ENCODE assay signal across 1 cellular context in genomic region chr12:53053223-53054111, GRCh38.
A peak's percentile ranks its signal among the peaks of the same experiment; 100 is the strongest.
TF ChIP-seq lines count a peak whose summit lies in the region.

No MANE protein-coding gene starts in this region.

TF ChIP-seq in HepG2, 621 proteins besides CTCF, POLR2A, EP300 and RAD21 (continued from another document and continues in another):
- TF ChIP-seq RXRB (CRISPR knock-in tag; IDR thresholded peaks at IDR 0.05; ENCODE audit: borderline replicate concordance), result 0 out of 2 replicates have a peak, but pooled peaks have one; percentile 35
- TF ChIP-seq ZNF367 (CRISPR knock-in tag; IDR thresholded peaks at IDR 0.05; ENCODE audit: borderline replicate concordance), result no peak
- no peak for TF ChIP-seq NFE2 (CRISPR knock-in tag; IDR thresholded peaks at IDR 0.05)
- no peak for TF ChIP-seq XBP1 (CRISPR knock-in tag; IDR thresholded peaks at IDR 0.05)
- TF ChIP-seq ZNF776 (CRISPR knock-in tag; IDR thresholded peaks at IDR 0.05), result no peak; the same call in 1 of the 2 replicates
- no peak for TF ChIP-seq RFX5 (IDR thresholded peaks at IDR 0.05; ENCODE audit: low read depth, low read length)
- TF ChIP-seq THAP8 (CRISPR knock-in tag; IDR thresholded peaks at IDR 0.05; ENCODE audit: borderline replicate concordance), result no peak
- no peak for TF ChIP-seq ZNF317 (CRISPR knock-in tag; IDR thresholded peaks at IDR 0.05)
- no peak for TF ChIP-seq RBM39 (IDR thresholded peaks at IDR 0.05; ENCODE audit: low read depth, low read length, poor library complexity, severe bottlenecking)
- no peak for TF ChIP-seq NFAT5 (CRISPR knock-in tag; IDR thresholded peaks at IDR 0.05)
- 0 out of 2 replicates have a peak, but pooled peaks have one; percentile 42 for TF ChIP-seq SPEN (CRISPR knock-in tag; IDR thresholded peaks at IDR 0.05; ENCODE audit: low read depth)
- no peak for TF ChIP-seq TRAFD1 (CRISPR knock-in tag; IDR thresholded peaks at IDR 0.05; ENCODE audit: borderline replicate concordance)
- no peak for TF ChIP-seq ZNF33B (CRISPR knock-in tag; IDR thresholded peaks at IDR 0.05)
- no peak for TF ChIP-seq LCORL (IDR thresholded peaks at IDR 0.05)
- TF ChIP-seq LCORL (CRISPR knock-in tag; IDR thresholded peaks at IDR 0.05), result peak; percentile 42; the same call in 1 of the 2 replicates
- no peak for TF ChIP-seq PPARG (CRISPR knock-in tag; conservative IDR thresholded peaks at IDR 0.05)
- TF ChIP-seq, protein P1, sequence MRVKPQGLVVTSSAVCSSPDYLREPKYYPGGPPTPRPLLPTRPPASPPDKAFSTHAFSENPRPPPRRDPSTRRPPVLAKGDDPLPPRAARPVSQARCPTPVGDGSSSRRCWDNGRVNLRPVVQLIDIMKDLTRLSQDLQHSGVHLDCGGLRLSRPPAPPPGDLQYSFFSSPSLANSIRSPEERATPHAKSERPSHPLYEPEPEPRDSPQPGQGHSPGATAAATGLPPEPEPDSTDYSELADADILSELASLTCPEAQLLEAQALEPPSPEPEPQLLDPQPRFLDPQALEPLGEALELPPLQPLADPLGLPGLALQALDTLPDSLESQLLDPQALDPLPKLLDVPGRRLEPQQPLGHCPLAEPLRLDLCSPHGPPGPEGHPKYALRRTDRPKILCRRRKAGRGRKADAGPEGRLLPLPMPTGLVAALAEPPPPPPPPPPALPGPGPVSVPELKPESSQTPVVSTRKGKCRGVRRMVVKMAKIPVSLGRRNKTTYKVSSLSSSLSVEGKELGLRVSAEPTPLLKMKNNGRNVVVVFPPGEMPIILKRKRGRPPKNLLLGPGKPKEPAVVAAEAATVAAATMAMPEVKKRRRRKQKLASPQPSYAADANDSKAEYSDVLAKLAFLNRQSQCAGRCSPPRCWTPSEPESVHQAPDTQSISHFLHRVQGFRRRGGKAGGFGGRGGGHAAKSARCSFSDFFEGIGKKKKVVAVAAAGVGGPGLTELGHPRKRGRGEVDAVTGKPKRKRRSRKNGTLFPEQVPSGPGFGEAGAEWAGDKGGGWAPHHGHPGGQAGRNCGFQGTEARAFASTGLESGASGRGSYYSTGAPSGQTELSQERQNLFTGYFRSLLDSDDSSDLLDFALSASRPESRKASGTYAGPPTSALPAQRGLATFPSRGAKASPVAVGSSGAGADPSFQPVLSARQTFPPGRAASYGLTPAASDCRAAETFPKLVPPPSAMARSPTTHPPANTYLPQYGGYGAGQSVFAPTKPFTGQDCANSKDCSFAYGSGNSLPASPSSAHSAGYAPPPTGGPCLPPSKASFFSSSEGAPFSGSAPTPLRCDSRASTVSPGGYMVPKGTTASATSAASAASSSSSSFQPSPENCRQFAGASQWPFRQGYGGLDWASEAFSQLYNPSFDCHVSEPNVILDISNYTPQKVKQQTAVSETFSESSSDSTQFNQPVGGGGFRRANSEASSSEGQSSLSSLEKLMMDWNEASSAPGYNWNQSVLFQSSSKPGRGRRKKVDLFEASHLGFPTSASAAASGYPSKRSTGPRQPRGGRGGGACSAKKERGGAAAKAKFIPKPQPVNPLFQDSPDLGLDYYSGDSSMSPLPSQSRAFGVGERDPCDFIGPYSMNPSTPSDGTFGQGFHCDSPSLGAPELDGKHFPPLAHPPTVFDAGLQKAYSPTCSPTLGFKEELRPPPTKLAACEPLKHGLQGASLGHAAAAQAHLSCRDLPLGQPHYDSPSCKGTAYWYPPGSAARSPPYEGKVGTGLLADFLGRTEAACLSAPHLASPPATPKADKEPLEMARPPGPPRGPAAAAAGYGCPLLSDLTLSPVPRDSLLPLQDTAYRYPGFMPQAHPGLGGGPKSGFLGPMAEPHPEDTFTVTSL (CRISPR knock-in tag; IDR thresholded peaks at IDR 0.05; ENCODE audit: borderline replicate concordance), result no peak
- TF ChIP-seq, protein P2, sequence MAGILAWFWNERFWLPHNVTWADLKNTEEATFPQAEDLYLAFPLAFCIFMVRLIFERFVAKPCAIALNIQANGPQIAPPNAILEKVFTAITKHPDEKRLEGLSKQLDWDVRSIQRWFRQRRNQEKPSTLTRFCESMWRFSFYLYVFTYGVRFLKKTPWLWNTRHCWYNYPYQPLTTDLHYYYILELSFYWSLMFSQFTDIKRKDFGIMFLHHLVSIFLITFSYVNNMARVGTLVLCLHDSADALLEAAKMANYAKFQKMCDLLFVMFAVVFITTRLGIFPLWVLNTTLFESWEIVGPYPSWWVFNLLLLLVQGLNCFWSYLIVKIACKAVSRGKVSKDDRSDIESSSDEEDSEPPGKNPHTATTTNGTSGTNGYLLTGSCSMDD (CRISPR knock-in tag; IDR thresholded peaks at IDR 0.05), result no peak
- TF ChIP-seq ZNF747 (CRISPR knock-in tag; IDR thresholded peaks at IDR 0.05; ENCODE audit: borderline replicate concordance), result no peak
- TF ChIP-seq ZNF557 (CRISPR knock-in tag; IDR thresholded peaks at IDR 0.05), result no peak
- TF ChIP-seq ZSCAN9 (CRISPR knock-in tag; IDR thresholded peaks at IDR 0.05; ENCODE audit: borderline replicate concordance), result no peak
- TF ChIP-seq ZSCAN12 (CRISPR knock-in tag; IDR thresholded peaks at IDR 0.05), result no peak
- TF ChIP-seq IRF2 (CRISPR knock-in tag; IDR thresholded peaks at IDR 0.05), result peak; percentile 71; the same call in 1 of the 2 replicates
- TF ChIP-seq ZSCAN30 (CRISPR knock-in tag; IDR thresholded peaks at IDR 0.05), result no peak
- no peak for TF ChIP-seq DPF2 (CRISPR knock-in tag; IDR thresholded peaks at IDR 0.05; ENCODE audit: borderline replicate concordance, low read depth)
- no peak for TF ChIP-seq CHD2 (IDR thresholded peaks at IDR 0.05; ENCODE audit: low read depth, low read length)
- TF ChIP-seq DMAP1 (CRISPR knock-in tag; IDR thresholded peaks at IDR 0.05), result no peak
- TF ChIP-seq, protein P3, sequence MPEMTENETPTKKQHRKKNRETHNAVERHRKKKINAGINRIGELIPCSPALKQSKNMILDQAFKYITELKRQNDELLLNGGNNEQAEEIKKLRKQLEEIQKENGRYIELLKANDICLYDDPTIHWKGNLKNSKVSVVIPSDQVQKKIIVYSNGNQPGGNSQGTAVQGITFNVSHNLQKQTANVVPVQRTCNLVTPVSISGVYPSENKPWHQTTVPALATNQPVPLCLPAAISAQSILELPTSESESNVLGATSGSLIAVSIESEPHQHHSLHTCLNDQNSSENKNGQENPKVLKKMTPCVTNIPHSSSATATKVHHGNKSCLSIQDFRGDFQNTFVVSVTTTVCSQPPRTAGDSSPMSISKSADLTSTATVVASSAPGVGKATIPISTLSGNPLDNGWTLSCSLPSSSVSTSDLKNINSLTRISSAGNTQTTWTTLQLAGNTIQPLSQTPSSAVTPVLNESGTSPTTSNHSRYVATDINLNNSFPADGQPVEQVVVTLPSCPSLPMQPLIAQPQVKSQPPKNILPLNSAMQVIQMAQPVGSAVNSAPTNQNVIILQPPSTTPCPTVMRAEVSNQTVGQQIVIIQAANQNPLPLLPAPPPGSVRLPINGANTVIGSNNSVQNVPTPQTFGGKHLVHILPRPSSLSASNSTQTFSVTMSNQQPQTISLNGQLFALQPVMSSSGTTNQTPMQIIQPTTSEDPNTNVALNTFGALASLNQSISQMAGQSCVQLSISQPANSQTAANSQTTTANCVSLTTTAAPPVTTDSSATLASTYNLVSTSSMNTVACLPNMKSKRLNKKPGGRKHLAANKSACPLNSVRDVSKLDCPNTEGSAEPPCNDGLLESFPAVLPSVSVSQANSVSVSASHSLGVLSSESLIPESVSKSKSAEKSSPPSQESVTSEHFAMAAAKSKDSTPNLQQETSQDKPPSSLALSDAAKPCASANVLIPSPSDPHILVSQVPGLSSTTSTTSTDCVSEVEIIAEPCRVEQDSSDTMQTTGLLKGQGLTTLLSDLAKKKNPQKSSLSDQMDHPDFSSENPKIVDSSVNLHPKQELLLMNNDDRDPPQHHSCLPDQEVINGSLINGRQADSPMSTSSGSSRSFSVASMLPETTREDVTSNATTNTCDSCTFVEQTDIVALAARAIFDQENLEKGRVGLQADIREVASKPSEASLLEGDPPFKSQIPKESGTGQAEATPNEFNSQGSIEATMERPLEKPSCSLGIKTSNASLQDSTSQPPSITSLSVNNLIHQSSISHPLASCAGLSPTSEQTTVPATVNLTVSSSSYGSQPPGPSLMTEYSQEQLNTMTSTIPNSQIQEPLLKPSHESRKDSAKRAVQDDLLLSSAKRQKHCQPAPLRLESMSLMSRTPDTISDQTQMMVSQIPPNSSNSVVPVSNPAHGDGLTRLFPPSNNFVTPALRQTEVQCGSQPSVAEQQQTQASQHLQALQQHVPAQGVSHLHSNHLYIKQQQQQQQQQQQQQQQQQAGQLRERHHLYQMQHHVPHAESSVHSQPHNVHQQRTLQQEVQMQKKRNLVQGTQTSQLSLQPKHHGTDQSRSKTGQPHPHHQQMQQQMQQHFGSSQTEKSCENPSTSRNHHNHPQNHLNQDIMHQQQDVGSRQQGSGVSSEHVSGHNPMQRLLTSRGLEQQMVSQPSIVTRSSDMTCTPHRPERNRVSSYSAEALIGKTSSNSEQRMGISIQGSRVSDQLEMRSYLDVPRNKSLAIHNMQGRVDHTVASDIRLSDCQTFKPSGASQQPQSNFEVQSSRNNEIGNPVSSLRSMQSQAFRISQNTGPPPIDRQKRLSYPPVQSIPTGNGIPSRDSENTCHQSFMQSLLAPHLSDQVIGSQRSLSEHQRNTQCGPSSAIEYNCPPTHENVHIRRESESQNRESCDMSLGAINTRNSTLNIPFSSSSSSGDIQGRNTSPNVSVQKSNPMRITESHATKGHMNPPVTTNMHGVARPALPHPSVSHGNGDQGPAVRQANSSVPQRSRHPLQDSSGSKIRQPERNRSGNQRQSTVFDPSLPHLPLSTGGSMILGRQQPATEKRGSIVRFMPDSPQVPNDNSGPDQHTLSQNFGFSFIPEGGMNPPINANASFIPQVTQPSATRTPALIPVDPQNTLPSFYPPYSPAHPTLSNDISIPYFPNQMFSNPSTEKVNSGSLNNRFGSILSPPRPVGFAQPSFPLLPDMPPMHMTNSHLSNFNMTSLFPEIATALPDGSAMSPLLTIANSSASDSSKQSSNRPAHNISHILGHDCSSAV (CRISPR knock-in tag; IDR thresholded peaks at IDR 0.05; ENCODE audit: borderline replicate concordance), result no peak
- no peak for TF ChIP-seq NR1H2 (CRISPR knock-in tag; IDR thresholded peaks at IDR 0.05; ENCODE audit: borderline replicate concordance, low read depth)
- TF ChIP-seq SOX6 (IDR thresholded peaks at IDR 0.05), result no peak
- TF ChIP-seq SOX6 (CRISPR knock-in tag; IDR thresholded peaks at IDR 0.05), result peak; percentile 24; the same call in 1 of the 2 replicates
- TF ChIP-seq ZNF703 (CRISPR knock-in tag; IDR thresholded peaks at IDR 0.05; ENCODE audit: borderline replicate concordance), result no peak
- TF ChIP-seq ZFP37 (CRISPR knock-in tag; IDR thresholded peaks at IDR 0.05; ENCODE audit: borderline replicate concordance), result 0 out of 2 replicates have a peak, but pooled peaks have one; percentile 23
- no peak for TF ChIP-seq MED1 (CRISPR knock-in tag; IDR thresholded peaks at IDR 0.05)
- no peak for TF ChIP-seq ZNF616 (CRISPR knock-in tag; IDR thresholded peaks at IDR 0.05; ENCODE audit: low read depth)
